In genomic region chr22:38656256-38657148, GRCh38 we compare ENCODE assay signal across 1 cellular context.
TF ChIP-seq lines count a peak whose summit lies in the region.

CBY1 (plus strand) TSS chr22:38656638; CDS start chr22:38668055, 11,417 bp downstream.
FAM227A (minus strand) TSS chr22:38656392; CDS start chr22:38650168, 6,224 bp downstream.

TF ChIP-seq in K562, 482 proteins besides CTCF, POLR2A, EP300 and RAD21 (continued from another document and continues in another):
- TF ChIP-seq ZNF318 (IDR thresholded peaks at IDR 0.05; ENCODE audit: borderline replicate concordance in 1 of 2, low read depth in 1 of 2) (no peak), NFIC (IDR thresholded peaks at IDR 0.05) (no peak), DACH1 (IDR thresholded peaks at IDR 0.05; ENCODE audit: partially characterized antibody) (no peak), ZNF24 (IDR thresholded peaks at IDR 0.05) (no peak), BCLAF1 (IDR thresholded peaks at IDR 0.05; ENCODE audit: borderline replicate concordance in 1 of 2, control insufficient read depth in 1 of 2, low read depth in 2 of 2, low read length in 1 of 2) (peak in 1 of 2 experiments; percentile 95; a peak in 2 of 4 replicates), BRD9 (IDR thresholded peaks at IDR 0.05; ENCODE audit: low read depth, partially characterized antibody) (no peak), SRSF7 (optimal IDR thresholded peaks at IDR 0.05; ENCODE audit: low read depth, low read length) (no peak), ZBTB12 (CRISPR knock-in tag; IDR thresholded peaks at IDR 0.05) (no peak), RHOXF2B (CRISPR knock-in tag; conservative IDR thresholded peaks at IDR 0.05) (no peak), PPARD (CRISPR knock-in tag; IDR thresholded peaks at IDR 0.05) (no peak), ZNF644 (tag; IDR thresholded peaks at IDR 0.05; ENCODE audit: low read depth) (no peak), NCOA1 (IDR thresholded peaks at IDR 0.05; ENCODE audit: low read depth) (no peak), E2F5 (CRISPR knock-in tag; IDR thresholded peaks at IDR 0.05) (no peak), THAP7 (CRISPR knock-in tag; IDR thresholded peaks at IDR 0.05) (no peak), CEBPB (tag; IDR thresholded peaks at IDR 0.05) (no peak), ZNF592 (IDR thresholded peaks at IDR 0.05) (no peak), ESRRA (IDR thresholded peaks at IDR 0.05; ENCODE audit: borderline replicate concordance, low read depth) (no peak), ETV1 (tag; conservative IDR thresholded peaks at IDR 0.05; ENCODE audit: low read depth) (no peak), HMG20B (CRISPR knock-in tag; IDR thresholded peaks at IDR 0.05) (no peak), ZNF699 (CRISPR knock-in tag; IDR thresholded peaks at IDR 0.05; ENCODE audit: insufficient replicate concordance) (no peak), USF1 (CRISPR knock-in tag; IDR thresholded peaks at IDR 0.05) (no peak), SIX5 (IDR thresholded peaks at IDR 0.05; ENCODE audit: borderline replicate concordance in 1 of 2, insufficient read depth in 1 of 2, low read depth in 1 of 2, low read length in 2 of 2) (peak in 1 of 2 experiments; percentile 28; a peak in 1 of 4 replicates), PHF21A (IDR thresholded peaks at IDR 0.05; ENCODE audit: borderline replicate concordance, low read depth) (no peak), SOX6 (IDR thresholded peaks at IDR 0.05) (peak; percentile 96), CEBPZ (IDR thresholded peaks at IDR 0.05; ENCODE audit: borderline replicate concordance, low read depth, low read length) (no peak), DEAF1 (CRISPR knock-in tag; IDR thresholded peaks at IDR 0.05) (no peak), MLX (CRISPR knock-in tag; conservative IDR thresholded peaks at IDR 0.05) (no peak), HSF4 (CRISPR knock-in tag; IDR thresholded peaks at IDR 0.05; ENCODE audit: borderline replicate concordance) (no peak)
